1 cellular context compared by ENCODE assay signal in genomic region chr2:230416061-230416721, GRCh38.
TF ChIP-seq lines count a peak whose summit lies in the region.

Gene SP100, plus strand, starts transcription at chr2:230416201. Its CDS starts 96 bp downstream, at chr2:230416297.

TF ChIP-seq in HepG2, 621 proteins besides CTCF, POLR2A, EP300 and RAD21 (continued from another document and continues in another):
- TF ChIP-seq ZNF557 (CRISPR knock-in tag; IDR thresholded peaks at IDR 0.05) (0 out of 2 replicates have a peak, but pooled peaks have one; percentile 11), ZFAT (CRISPR knock-in tag; conservative IDR thresholded peaks at IDR 0.05) (no peak), ZNF30 (CRISPR knock-in tag; IDR thresholded peaks at IDR 0.05) (peak; percentile 53; the same call in 1 of the 2 replicates), MAX (IDR thresholded peaks at IDR 0.05) (peak; percentile 79), ZNF773 (CRISPR knock-in tag; IDR thresholded peaks at IDR 0.05; ENCODE audit: borderline replicate concordance) (0 out of 2 replicates have a peak, but pooled peaks have one; percentile 28), SOX6 (IDR thresholded peaks at IDR 0.05) (no peak), SOX6 (CRISPR knock-in tag; IDR thresholded peaks at IDR 0.05) (peak; percentile 22; the same call in 1 of the 2 replicates), SKI (IDR thresholded peaks at IDR 0.05; ENCODE audit: partially characterized antibody) (no peak), ARID5B (CRISPR knock-in tag; IDR thresholded peaks at IDR 0.05) (peak; percentile 62; the same call in 1 of the 2 replicates), ZNF335 (CRISPR knock-in tag; IDR thresholded peaks at IDR 0.05) (peak; percentile 33; the same call in 1 of the 2 replicates), SCMH1 (CRISPR knock-in tag; IDR thresholded peaks at IDR 0.05; ENCODE audit: borderline replicate concordance) (no peak), RERE (CRISPR knock-in tag; IDR thresholded peaks at IDR 0.05; ENCODE audit: low read depth) (0 out of 2 replicates have a peak, but pooled peaks have one; percentile 16), HNRNPK (IDR thresholded peaks at IDR 0.05; ENCODE audit: low read depth, low read length, poor library complexity, severe bottlenecking) (no peak), ZSCAN31 (CRISPR knock-in tag; IDR thresholded peaks at IDR 0.05; ENCODE audit: low read depth) (peak; percentile 74; the same call in 1 of the 2 replicates), ZNF3 (CRISPR knock-in tag; IDR thresholded peaks at IDR 0.05) (no peak), JDP2 (CRISPR knock-in tag; IDR thresholded peaks at IDR 0.05; ENCODE audit: borderline replicate concordance) (no peak), TFDP2 (CRISPR knock-in tag; IDR thresholded peaks at IDR 0.05) (no peak), ATF1 (CRISPR knock-in tag; IDR thresholded peaks at IDR 0.05) (no peak), PAWR (CRISPR knock-in tag; IDR thresholded peaks at IDR 0.05; ENCODE audit: borderline replicate concordance) (no peak), POGZ (CRISPR knock-in tag; IDR thresholded peaks at IDR 0.05) (0 out of 2 replicates have a peak, but pooled peaks have one; percentile 65), ZNF235 (CRISPR knock-in tag; IDR thresholded peaks at IDR 0.05; ENCODE audit: borderline replicate concordance) (no peak), FLYWCH1 (CRISPR knock-in tag; IDR thresholded peaks at IDR 0.05) (no peak), PATZ1 (CRISPR knock-in tag; IDR thresholded peaks at IDR 0.05) (peak; percentile 60), DRAP1 (CRISPR knock-in tag; IDR thresholded peaks at IDR 0.05) (peak; percentile 47; the same call in 1 of the 2 replicates), ESRRA (CRISPR knock-in tag; IDR thresholded peaks at IDR 0.05; ENCODE audit: low read depth) (no peak), ZBTB4 (CRISPR knock-in tag; IDR thresholded peaks at IDR 0.05; ENCODE audit: borderline replicate concordance) (no peak), BATF2 (CRISPR knock-in tag; IDR thresholded peaks at IDR 0.05) (no peak), ZNF816 (CRISPR knock-in tag; IDR thresholded peaks at IDR 0.05; ENCODE audit: borderline replicate concordance) (no peak), FOXJ3 (CRISPR knock-in tag; IDR thresholded peaks at IDR 0.05; ENCODE audit: borderline replicate concordance) (no peak), ZNF446 (CRISPR knock-in tag; IDR thresholded peaks at IDR 0.05) (0 out of 2 replicates have a peak, but pooled peaks have one; percentile 34), MTA3 (CRISPR knock-in tag; IDR thresholded peaks at IDR 0.05) (no peak), MXD3 (CRISPR knock-in tag; IDR thresholded peaks at IDR 0.05) (peak; percentile 69; the same call in 1 of the 2 replicates), NCOR1 (IDR thresholded peaks at IDR 0.05; ENCODE audit: borderline replicate concordance, low read length) (0 out of 2 replicates have a peak, but pooled peaks have one; percentile 14), ZNF550 (CRISPR knock-in tag; IDR thresholded peaks at IDR 0.05; ENCODE audit: borderline replicate concordance) (no peak), ZNF20 (CRISPR knock-in tag; IDR thresholded peaks at IDR 0.05) (no peak), SNAPC2 (CRISPR knock-in tag; IDR thresholded peaks at IDR 0.05) (no peak; the same call in 1 of the 2 replicates), ZNF484 (CRISPR knock-in tag; IDR thresholded peaks at IDR 0.05; ENCODE audit: borderline replicate concordance, low read depth) (no peak), MED8 (CRISPR knock-in tag; IDR thresholded peaks at IDR 0.05; ENCODE audit: insufficient replicate concordance) (no peak), NFYB (CRISPR knock-in tag; IDR thresholded peaks at IDR 0.05) (no peak), PRPF4 (IDR thresholded peaks at IDR 0.05; ENCODE audit: low read depth, low read length, poor library complexity, severe bottlenecking) (no peak), ZZZ3 (CRISPR knock-in tag; IDR thresholded peaks at IDR 0.05; ENCODE audit: borderline replicate concordance) (no peak; the same call in 1 of the 2 replicates)
